1 cellular context compared by ENCODE assay signal in the genomic region with DNA sequence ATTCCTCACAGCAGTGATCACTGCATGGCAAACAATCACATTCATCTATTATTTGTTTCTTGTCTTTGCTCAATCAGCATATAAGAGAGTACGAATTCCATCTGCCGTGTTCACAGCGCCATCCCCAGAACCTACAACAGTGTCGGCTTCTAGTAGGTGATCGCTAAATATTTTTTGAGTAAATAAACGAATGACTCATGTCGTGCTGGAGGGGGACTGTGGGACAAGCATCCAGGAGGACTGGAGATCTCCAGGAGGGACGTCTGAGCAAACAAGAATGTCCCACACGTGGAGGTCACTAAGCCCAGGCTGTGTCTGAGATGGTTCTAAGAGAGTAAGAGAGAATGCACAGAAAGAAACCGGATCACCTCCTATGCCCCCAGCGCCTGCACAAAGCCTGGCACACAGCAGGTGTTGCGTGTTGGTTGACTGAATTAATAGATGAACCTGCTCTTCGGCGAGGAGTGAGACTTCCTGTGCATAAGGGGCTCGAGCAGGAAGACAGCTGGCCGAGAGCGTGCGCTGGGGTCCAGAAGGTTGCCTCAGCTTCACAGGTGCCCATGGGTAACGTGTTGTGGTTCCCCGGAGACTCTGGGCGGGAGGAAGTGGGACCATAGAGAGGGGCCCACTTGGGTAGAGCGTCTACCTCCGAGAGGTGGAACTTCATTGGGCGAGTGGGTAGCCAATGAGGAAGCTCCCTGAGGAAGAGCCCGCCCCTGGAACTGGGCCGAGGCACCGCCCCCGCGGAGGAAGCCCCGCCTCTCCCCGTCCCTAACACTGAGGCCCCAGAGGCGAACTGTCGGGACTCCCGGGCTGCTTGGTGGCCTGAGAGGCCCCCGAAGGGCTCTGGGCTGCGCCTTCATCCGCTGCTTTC.
A peak's percentile ranks its signal among the peaks of the same experiment; 100 is the strongest.
TF ChIP-seq lines count a peak whose summit lies in the region.

No MANE protein-coding gene starts in this region.

TF ChIP-seq in HepG2, 621 proteins besides CTCF, POLR2A, EP300 and RAD21 (continued from another document):
- TF ChIP-seq, protein P1, sequence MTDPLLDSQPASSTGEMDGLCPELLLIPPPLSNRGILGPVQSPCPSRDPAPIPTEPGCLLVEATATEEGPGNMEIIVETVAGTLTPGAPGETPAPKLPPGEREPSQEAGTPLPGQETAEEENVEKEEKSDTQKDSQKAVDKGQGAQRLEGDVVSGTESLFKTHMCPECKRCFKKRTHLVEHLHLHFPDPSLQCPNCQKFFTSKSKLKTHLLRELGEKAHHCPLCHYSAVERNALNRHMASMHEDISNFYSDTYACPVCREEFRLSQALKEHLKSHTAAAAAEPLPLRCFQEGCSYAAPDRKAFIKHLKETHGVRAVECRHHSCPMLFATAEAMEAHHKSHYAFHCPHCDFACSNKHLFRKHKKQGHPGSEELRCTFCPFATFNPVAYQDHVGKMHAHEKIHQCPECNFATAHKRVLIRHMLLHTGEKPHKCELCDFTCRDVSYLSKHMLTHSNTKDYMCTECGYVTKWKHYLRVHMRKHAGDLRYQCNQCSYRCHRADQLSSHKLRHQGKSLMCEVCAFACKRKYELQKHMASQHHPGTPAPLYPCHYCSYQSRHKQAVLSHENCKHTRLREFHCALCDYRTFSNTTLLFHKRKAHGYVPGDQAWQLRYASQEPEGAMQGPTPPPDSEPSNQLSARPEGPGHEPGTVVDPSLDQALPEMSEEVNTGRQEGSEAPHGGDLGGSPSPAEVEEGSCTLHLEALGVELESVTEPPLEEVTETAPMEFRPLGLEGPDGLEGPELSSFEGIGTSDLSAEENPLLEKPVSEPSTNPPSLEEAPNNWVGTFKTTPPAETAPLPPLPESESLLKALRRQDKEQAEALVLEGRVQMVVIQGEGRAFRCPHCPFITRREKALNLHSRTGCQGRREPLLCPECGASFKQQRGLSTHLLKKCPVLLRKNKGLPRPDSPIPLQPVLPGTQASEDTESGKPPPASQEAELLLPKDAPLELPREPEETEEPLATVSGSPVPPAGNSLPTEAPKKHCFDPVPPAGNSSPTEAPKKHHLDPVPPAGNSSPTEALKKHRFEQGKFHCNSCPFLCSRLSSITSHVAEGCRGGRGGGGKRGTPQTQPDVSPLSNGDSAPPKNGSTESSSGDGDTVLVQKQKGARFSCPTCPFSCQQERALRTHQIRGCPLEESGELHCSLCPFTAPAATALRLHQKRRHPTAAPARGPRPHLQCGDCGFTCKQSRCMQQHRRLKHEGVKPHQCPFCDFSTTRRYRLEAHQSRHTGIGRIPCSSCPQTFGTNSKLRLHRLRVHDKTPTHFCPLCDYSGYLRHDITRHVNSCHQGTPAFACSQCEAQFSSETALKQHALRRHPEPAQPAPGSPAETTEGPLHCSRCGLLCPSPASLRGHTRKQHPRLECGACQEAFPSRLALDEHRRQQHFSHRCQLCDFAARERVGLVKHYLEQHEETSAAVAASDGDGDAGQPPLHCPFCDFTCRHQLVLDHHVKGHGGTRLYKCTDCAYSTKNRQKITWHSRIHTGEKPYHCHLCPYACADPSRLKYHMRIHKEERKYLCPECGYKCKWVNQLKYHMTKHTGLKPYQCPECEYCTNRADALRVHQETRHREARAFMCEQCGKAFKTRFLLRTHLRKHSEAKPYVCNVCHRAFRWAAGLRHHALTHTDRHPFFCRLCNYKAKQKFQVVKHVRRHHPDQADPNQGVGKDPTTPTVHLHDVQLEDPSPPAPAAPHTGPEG (CRISPR knock-in tag; IDR thresholded peaks at IDR 0.05), result 0 out of 2 replicates have a peak, but pooled peaks have one; percentile 36
- TF ChIP-seq NFYC (CRISPR knock-in tag; IDR thresholded peaks at IDR 0.05) (peak; percentile 80), MAX (IDR thresholded peaks at IDR 0.05) (peak; percentile 85), ZNF644 (CRISPR knock-in tag; IDR thresholded peaks at IDR 0.05; ENCODE audit: low read depth) (0 out of 2 replicates have a peak, but pooled peaks have one; percentile 38), MAFF (IDR thresholded peaks at IDR 0.05; ENCODE audit: low read depth, low read length) (peak; percentile 84), MIER2 (CRISPR knock-in tag; IDR thresholded peaks at IDR 0.05) (0 out of 2 replicates have a peak, but pooled peaks have one; percentile 8), SNAPC2 (CRISPR knock-in tag; IDR thresholded peaks at IDR 0.05) (0 out of 2 replicates have a peak, but pooled peaks have one; percentile 47), MYC (CRISPR knock-in tag; IDR thresholded peaks at IDR 0.05; ENCODE audit: borderline replicate concordance) (peak; percentile 58; the same call in 1 of the 2 replicates), PHF21A (CRISPR knock-in tag; IDR thresholded peaks at IDR 0.05) (peak; percentile 78), TCF7 (IDR thresholded peaks at IDR 0.05; ENCODE audit: low read depth) (peak; percentile 52), NFKB2 (CRISPR knock-in tag; IDR thresholded peaks at IDR 0.05; ENCODE audit: borderline replicate concordance) (peak; percentile 75; the same call in 1 of the 2 replicates), JUND (CRISPR knock-in tag; IDR thresholded peaks at IDR 0.05) (peak; percentile 74; the same call in 1 of the 2 replicates), ZMAT3 (CRISPR knock-in tag; conservative IDR thresholded peaks at IDR 0.05) (no peak), ZNF430 (CRISPR knock-in tag; IDR thresholded peaks at IDR 0.05) (0 out of 2 replicates have a peak, but pooled peaks have one; percentile 18), GFI1 (CRISPR knock-in tag; IDR thresholded peaks at IDR 0.05; ENCODE audit: borderline replicate concordance) (peak; percentile 98), RCOR2 (CRISPR knock-in tag; IDR thresholded peaks at IDR 0.05) (0 out of 2 replicates have a peak, but pooled peaks have one; percentile 48), TOPORS (CRISPR knock-in tag; IDR thresholded peaks at IDR 0.05) (no peak), MXD4 (CRISPR knock-in tag; IDR thresholded peaks at IDR 0.05) (no peak), GATA4 (IDR thresholded peaks at IDR 0.05; ENCODE audit: borderline replicate concordance, low read depth) (no peak), SKI (IDR thresholded peaks at IDR 0.05; ENCODE audit: partially characterized antibody) (peak; percentile 22), ZNF3 (CRISPR knock-in tag; IDR thresholded peaks at IDR 0.05) (peak; percentile 63; the same call in 1 of the 2 replicates), ZNF580 (CRISPR knock-in tag; IDR thresholded peaks at IDR 0.05; ENCODE audit: borderline replicate concordance, low read depth) (0 out of 2 replicates have a peak, but pooled peaks have one; percentile 15), NONO (IDR thresholded peaks at IDR 0.05) (no peak), NONO (CRISPR knock-in tag; conservative IDR thresholded peaks at IDR 0.05) (0 out of 2 replicates have a peak, but pooled peaks have one; percentile 42), ZFY (CRISPR knock-in tag; IDR thresholded peaks at IDR 0.05) (peak; percentile 40; the same call in 1 of the 2 replicates), NFIC (IDR thresholded peaks at IDR 0.05; ENCODE audit: low read length) (no peak), ZBTB1 (CRISPR knock-in tag; IDR thresholded peaks at IDR 0.05; ENCODE audit: borderline replicate concordance) (no peak), ZNF556 (CRISPR knock-in tag; IDR thresholded peaks at IDR 0.05; ENCODE audit: borderline replicate concordance) (peak; percentile 38; the same call in 1 of the 2 replicates), ZNF660 (CRISPR knock-in tag; IDR thresholded peaks at IDR 0.05; ENCODE audit: borderline replicate concordance, low read depth) (no peak), BRD4 (CRISPR knock-in tag; IDR thresholded peaks at IDR 0.05) (0 out of 2 replicates have a peak, but pooled peaks have one; percentile 25), GABPA (IDR thresholded peaks at IDR 0.05; ENCODE audit: low read depth, low read length) (no peak; the same call in 1 of the 2 replicates), GABPA (CRISPR knock-in tag; IDR thresholded peaks at IDR 0.05; ENCODE audit: low read depth) (peak; percentile 80), MAZ (IDR thresholded peaks at IDR 0.05; ENCODE audit: borderline replicate concordance, low read depth, low read length) (no peak), MAZ (CRISPR knock-in tag; IDR thresholded peaks at IDR 0.05; ENCODE audit: low read depth) (0 out of 2 replicates have a peak, but pooled peaks have one; percentile 34), ZFP90 (CRISPR knock-in tag; IDR thresholded peaks at IDR 0.05; ENCODE audit: borderline replicate concordance) (peak; percentile 66; the same call in 1 of the 2 replicates), ZNF335 (CRISPR knock-in tag; IDR thresholded peaks at IDR 0.05) (no peak), ZMYM4 (CRISPR knock-in tag; IDR thresholded peaks at IDR 0.05) (peak; percentile 84), MYPOP (CRISPR knock-in tag; IDR thresholded peaks at IDR 0.05) (peak; percentile 78; the same call in 1 of the 2 replicates), ZKSCAN8 (CRISPR knock-in tag; IDR thresholded peaks at IDR 0.05; ENCODE audit: borderline replicate concordance) (no peak), BORCS8-MEF2B (CRISPR knock-in tag; IDR thresholded peaks at IDR 0.05) (peak; percentile 22; the same call in 1 of the 2 replicates)
- TF ChIP-seq, protein P2, sequence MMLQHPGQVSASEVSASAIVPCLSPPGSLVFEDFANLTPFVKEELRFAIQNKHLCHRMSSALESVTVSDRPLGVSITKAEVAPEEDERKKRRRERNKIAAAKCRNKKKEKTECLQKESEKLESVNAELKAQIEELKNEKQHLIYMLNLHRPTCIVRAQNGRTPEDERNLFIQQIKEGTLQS (CRISPR knock-in tag; IDR thresholded peaks at IDR 0.05), result peak; percentile 76
- TF ChIP-seq, protein P3, sequence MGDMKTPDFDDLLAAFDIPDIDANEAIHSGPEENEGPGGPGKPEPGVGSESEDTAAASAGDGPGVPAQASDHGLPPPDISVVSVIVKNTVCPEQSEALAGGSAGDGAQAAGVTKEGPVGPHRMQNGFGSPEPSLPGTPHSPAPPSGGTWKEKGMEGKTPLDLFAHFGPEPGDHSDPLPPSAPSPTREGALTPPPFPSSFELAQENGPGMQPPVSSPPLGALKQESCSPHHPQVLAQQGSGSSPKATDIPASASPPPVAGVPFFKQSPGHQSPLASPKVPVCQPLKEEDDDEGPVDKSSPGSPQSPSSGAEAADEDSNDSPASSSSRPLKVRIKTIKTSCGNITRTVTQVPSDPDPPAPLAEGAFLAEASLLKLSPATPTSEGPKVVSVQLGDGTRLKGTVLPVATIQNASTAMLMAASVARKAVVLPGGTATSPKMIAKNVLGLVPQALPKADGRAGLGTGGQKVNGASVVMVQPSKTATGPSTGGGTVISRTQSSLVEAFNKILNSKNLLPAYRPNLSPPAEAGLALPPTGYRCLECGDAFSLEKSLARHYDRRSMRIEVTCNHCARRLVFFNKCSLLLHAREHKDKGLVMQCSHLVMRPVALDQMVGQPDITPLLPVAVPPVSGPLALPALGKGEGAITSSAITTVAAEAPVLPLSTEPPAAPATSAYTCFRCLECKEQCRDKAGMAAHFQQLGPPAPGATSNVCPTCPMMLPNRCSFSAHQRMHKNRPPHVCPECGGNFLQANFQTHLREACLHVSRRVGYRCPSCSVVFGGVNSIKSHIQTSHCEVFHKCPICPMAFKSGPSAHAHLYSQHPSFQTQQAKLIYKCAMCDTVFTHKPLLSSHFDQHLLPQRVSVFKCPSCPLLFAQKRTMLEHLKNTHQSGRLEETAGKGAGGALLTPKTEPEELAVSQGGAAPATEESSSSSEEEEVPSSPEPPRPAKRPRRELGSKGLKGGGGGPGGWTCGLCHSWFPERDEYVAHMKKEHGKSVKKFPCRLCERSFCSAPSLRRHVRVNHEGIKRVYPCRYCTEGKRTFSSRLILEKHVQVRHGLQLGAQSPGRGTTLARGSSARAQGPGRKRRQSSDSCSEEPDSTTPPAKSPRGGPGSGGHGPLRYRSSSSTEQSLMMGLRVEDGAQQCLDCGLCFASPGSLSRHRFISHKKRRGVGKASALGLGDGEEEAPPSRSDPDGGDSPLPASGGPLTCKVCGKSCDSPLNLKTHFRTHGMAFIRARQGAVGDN (CRISPR knock-in tag; IDR thresholded peaks at IDR 0.05), result peak; percentile 79
- TF ChIP-seq, protein P4, sequence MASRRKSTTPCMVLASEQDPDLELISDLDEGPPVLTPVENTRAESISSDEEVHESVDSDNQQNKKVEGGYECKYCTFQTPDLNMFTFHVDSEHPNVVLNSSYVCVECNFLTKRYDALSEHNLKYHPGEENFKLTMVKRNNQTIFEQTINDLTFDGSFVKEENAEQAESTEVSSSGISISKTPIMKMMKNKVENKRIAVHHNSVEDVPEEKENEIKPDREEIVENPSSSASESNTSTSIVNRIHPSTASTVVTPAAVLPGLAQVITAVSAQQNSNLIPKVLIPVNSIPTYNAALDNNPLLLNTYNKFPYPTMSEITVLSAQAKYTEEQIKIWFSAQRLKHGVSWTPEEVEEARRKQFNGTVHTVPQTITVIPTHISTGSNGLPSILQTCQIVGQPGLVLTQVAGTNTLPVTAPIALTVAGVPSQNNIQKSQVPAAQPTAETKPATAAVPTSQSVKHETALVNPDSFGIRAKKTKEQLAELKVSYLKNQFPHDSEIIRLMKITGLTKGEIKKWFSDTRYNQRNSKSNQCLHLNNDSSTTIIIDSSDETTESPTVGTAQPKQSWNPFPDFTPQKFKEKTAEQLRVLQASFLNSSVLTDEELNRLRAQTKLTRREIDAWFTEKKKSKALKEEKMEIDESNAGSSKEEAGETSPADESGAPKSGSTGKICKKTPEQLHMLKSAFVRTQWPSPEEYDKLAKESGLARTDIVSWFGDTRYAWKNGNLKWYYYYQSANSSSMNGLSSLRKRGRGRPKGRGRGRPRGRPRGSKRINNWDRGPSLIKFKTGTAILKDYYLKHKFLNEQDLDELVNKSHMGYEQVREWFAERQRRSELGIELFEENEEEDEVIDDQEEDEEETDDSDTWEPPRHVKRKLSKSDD (CRISPR knock-in tag; IDR thresholded peaks at IDR 0.05; ENCODE audit: low read depth), result 0 out of 2 replicates have a peak, but pooled peaks have one; percentile 57
